In genomic region chr3:124306665-124307064, GRCh38 we compare ENCODE assay signal across 3 cellular contexts.
"Had no signal": no experiment of that assay in that cellular context is flagged by ENCODE, and none has a peak within 500 bp of the region (broad histone marks: within the 10 kb centered on the region; RNA-seq: fewer than 3 reads in every experiment).

No MANE protein-coding gene starts in this region.

- H3K4me3 ChIP-seq: GM12878 had no signal

- DNase-seq: GDM1, GF-D8 had no signal
